27 cellular contexts compared by ENCODE assay signal in genomic region chr3:65975031-65975430, GRCh38.
"Had no signal": no experiment of that assay in that cellular context is flagged by ENCODE, and none has a peak within 500 bp of the region (broad histone marks: within the 10 kb centered on the region; RNA-seq: fewer than 3 reads in every experiment).

No MANE protein-coding gene starts in this region.

- H3K27me3 Mint-ChIP-seq: naive B cell; progenitor cell of endocrine pancreas; stimulated activated naive CD8-positive, alpha-beta T cell treated with anti-CD3 and anti-CD28 coated beads, Interleukin-15, Interleukin-2, amounts not matched to agents 100 ng/mL and 50 ng/mL, for 24 hours had no signal

- H3K9me3 Mint-ChIP-seq: mesothelial cell of epicardium had no signal

- H3K9ac ChIP-seq: neural progenitor cell had no signal

- DNase-seq: hippocampal formation; kidney glomerular epithelial cell; left cardiac atrium; left lung; lower lobe of right lung; mammary epithelial cell; naive B cell; natural killer cell; nephron progenitor cell; occipital lobe; ovary; right lobe of liver; spleen; stimulated activated CD4-positive, alpha-beta T cell treated with anti-CD3 and anti-CD28 coated beads, Interleukin-4, amount 100 ng/mL, for 24 hours; stimulated activated naive CD4-positive, alpha-beta T cell; transverse colon; upper lobe of left lung had no signal

- H2AFZ ChIP-seq: neural progenitor cell had no signal

- H3K4me3 Mint-ChIP-seq: mesothelial cell of epicardium; natural killer cell; nephron progenitor cell; neural progenitor cell; stimulated activated effector memory CD8-positive, alpha-beta T cell treated with anti-CD3 and anti-CD28 coated beads, Interleukin-12 subunit alpha, Interleukin-12 subunit beta, amount 100 ng/mL, for 72 hours; stimulated activated naive CD8-positive, alpha-beta T cell treated with anti-CD3 and anti-CD28 coated beads, Interleukin-15, Interleukin-2, amounts not matched to agents 100 ng/mL and 50 ng/mL, for 24 hours had no signal

- H3K4me1 ChIP-seq: right lobe of liver had no signal

- ATAC-seq: left cardiac atrium; left lung; lower lobe of right lung; natural killer cell; stimulated activated effector memory CD8-positive, alpha-beta T cell treated with anti-CD3 and anti-CD28 coated beads, Interleukin-12 subunit alpha, Interleukin-12 subunit beta, amount 100 ng/mL, for 72 hours had no signal

- H3K9me3 ChIP-seq: left lung, lower lobe of right lung, neutrophil, ovary, right atrium auricular region, right lobe of liver, suprapubic skin, transverse colon, upper lobe of left lung, vagina had no signal

- H3K4me2 ChIP-seq: neural progenitor cell had no signal

- H3K4me1 Mint-ChIP-seq: naive B cell; natural killer cell; stimulated activated effector memory CD8-positive, alpha-beta T cell treated with anti-CD3 and anti-CD28 coated beads, Interleukin-12 subunit alpha, Interleukin-12 subunit beta, amount 100 ng/mL, for 72 hours had no signal

- H3K36me3 Mint-ChIP-seq: naive B cell; natural killer cell; stimulated activated effector memory CD8-positive, alpha-beta T cell treated with anti-CD3 and anti-CD28 coated beads, Interleukin-12 subunit alpha, Interleukin-12 subunit beta, amount 100 ng/mL, for 72 hours had no signal

- H3K36me3 ChIP-seq: left lung, lower lobe of right lung, neural progenitor cell, neutrophil, ovary, right atrium auricular region, right lobe of liver, spleen, suprapubic skin, transverse colon, upper lobe of left lung, vagina had no signal

- H3K27ac ChIP-seq: left lung, lower lobe of right lung, neural progenitor cell, neutrophil, ovary, right atrium auricular region, right lobe of liver, skin epidermis, suprapubic skin, transverse colon, upper lobe of left lung, vagina had no signal

- H3K4me3 ChIP-seq: left lung, lower lobe of right lung, neural progenitor cell, ovary, right atrium auricular region, right lobe of liver, skin epidermis, spleen, suprapubic skin, transverse colon, upper lobe of left lung, vagina had no signal

- H3K27me3 ChIP-seq: left lung, neural progenitor cell, neutrophil, ovary, right atrium auricular region, right lobe of liver, spleen, suprapubic skin, transverse colon, upper lobe of left lung, vagina had no signal

- H3K27ac Mint-ChIP-seq: mesothelial cell of epicardium; naive B cell; natural killer cell; nephron progenitor cell; neural progenitor cell; progenitor cell of endocrine pancreas; stimulated activated effector memory CD8-positive, alpha-beta T cell treated with anti-CD3 and anti-CD28 coated beads, Interleukin-12 subunit alpha, Interleukin-12 subunit beta, amount 100 ng/mL, for 72 hours; stimulated activated naive CD8-positive, alpha-beta T cell treated with anti-CD3 and anti-CD28 coated beads, Interleukin-15, Interleukin-2, amounts not matched to agents 100 ng/mL and 50 ng/mL, for 24 hours had no signal
